ENCODE assay signal across 8 cellular contexts in genomic region chr21:33948096-33948950, GRCh38. TPM values are rescaled to one million over a fixed set of nuclear protein-coding genes. Genes with fewer than 3 reads are reported as not detected.
DNase-seq lines count a peak whose midpoint lies in the region; ATAC-seq and TF ChIP-seq lines count a peak whose summit lies in the region.

No MANE protein-coding gene starts in this region.

- H3K9me3 ChIP-seq in AG04450 (ENCODE audit: control insufficient read depth, insufficient read depth, low read length): no peaks in the 10 kb centered on the region

- ATAC-seq in GM19023 (IDR thresholded peaks at IDR 0.05; ENCODE audit: unreplicated experiment) (peak; percentile 59), HG03196 (IDR thresholded peaks at IDR 0.05; ENCODE audit: unreplicated experiment) (peak; percentile 52)
- peak; percentile 62 for ATAC-seq in activated CD8-positive, alpha-beta T cell treated with anti-CD3 and anti-CD28 coated beads, Interleukin-2, amount 10 ng/mL, durations not matched to agents 7 days and 5 days

- H3K27ac ChIP-seq in AG04450 (ENCODE audit: low read depth, low read length): peak overlapping the region; percentile 89

- peak overlapping the region; percentile 98 for H3K27ac Mint-ChIP-seq in activated CD8-positive, alpha-beta T cell treated with anti-CD3 and anti-CD28 coated beads, Interleukin-2, amount 10 ng/mL, durations not matched to agents 7 days and 5 days

- CTCF ChIA-PET in AG04450 (lab: Charles Lee): interaction anchor here (0.6 to 1.3 kb wide), 6 partner anchors 24 to 414 kb away, joined by 3 to 4 read pairs (median 3); no protein-coding TSS in a partner anchor
- CTCF ChIA-PET in activated CD8-positive, alpha-beta T cell treated with anti-CD3 and anti-CD28 coated beads, Interleukin-2, amount 10 ng/mL, durations not matched to agents 7 days and 5 days (lab: Charles Lee): interaction anchor here (0.9 to 5.3 kb wide), 11 partner anchors 9 to 400 kb away, joined by 3 to 49 read pairs (median 8); partner anchors contain the start of genes MRPS6 and SLC5A3

- DNase-seq in AG04450 (ENCODE audit: low read depth, low spot score): no peak
- DNase-seq in NCI-H526 treated with DMSO at 0.1 percent for 48 hours (lab: John Stamatoyannopoulos, UW): peak; percentile 88
- peak; percentile 95 for DNase-seq in activated CD8-positive, alpha-beta T cell treated with anti-CD3 and anti-CD28 coated beads, Interleukin-2, amount 10 ng/mL, durations not matched to agents 7 days and 5 days
- DNase-seq in effector CD4-positive, alpha-beta T cell: peak; percentile 78
- peak; percentile 56 for DNase-seq in middle frontal gyrus (ENCODE audit: extremely low spot score, low spot score)
- DNase-seq in stimulated activated CD8-positive, alpha-beta memory T cell treated with anti-CD3 and anti-CD28 coated beads, Interleukin-4, amount 100 ng/mL, for 48 hours: peak; percentile 84

- POLR2A ChIA-PET in AG04450 (lab: Yijun Ruan, JAX): interaction anchor here (0.6 to 1.3 kb wide), 6 partner anchors 29 to 693 kb away, joined by 3 to 12 read pairs (median 4); partner anchors contain the start of genes MRPS6 and SLC5A3
- POLR2A ChIA-PET in activated CD8-positive, alpha-beta T cell treated with anti-CD3 and anti-CD28 coated beads, Interleukin-2, amount 10 ng/mL, durations not matched to agents 7 days and 5 days (lab: Charles Lee): interaction anchor here (0.6 to 4.1 kb wide), 26 partner anchors 9 to 1071 kb away, joined by 3 to 224 read pairs (median 7); partner anchors contain the start of genes ATP5PO, MRPS6 and SLC5A3

- no peaks in the 10 kb centered on the region for H3K27me3 Mint-ChIP-seq in activated CD8-positive, alpha-beta T cell treated with anti-CD3 and anti-CD28 coated beads, Interleukin-2, amount 10 ng/mL, durations not matched to agents 7 days and 5 days (ENCODE audit: low read depth)

- no peaks in the 10 kb centered on the region for H3K27me3 ChIP-seq in AG04450 (ENCODE audit: control insufficient read depth, insufficient read depth, low read length)

- H3K4me1 Mint-ChIP-seq in activated CD8-positive, alpha-beta T cell treated with anti-CD3 and anti-CD28 coated beads, Interleukin-2, amount 10 ng/mL, durations not matched to agents 7 days and 5 days (ENCODE audit: low read depth): peaks cover 81% of the 10 kb centered on the region

- peaks cover 70% of the 10 kb centered on the region for H3K36me3 Mint-ChIP-seq in activated CD8-positive, alpha-beta T cell treated with anti-CD3 and anti-CD28 coated beads, Interleukin-2, amount 10 ng/mL, durations not matched to agents 7 days and 5 days (ENCODE audit: low read depth)

- TF ChIP-seq CTCF in AG04450 (IDR thresholded peaks at IDR 0.05; ENCODE audit: low read depth, low read length): no peak

- peaks cover 5% of the 10 kb centered on the region for H3K9me3 Mint-ChIP-seq in activated CD8-positive, alpha-beta T cell treated with anti-CD3 and anti-CD28 coated beads, Interleukin-2, amount 10 ng/mL, durations not matched to agents 7 days and 5 days (ENCODE audit: insufficient read depth)

- H3K4me3 ChIP-seq in AG04450 (ENCODE audit: low read depth, low read length): peak overlapping the region; percentile 41

- peak overlapping the region; percentile 63 for H3K4me3 Mint-ChIP-seq in activated CD8-positive, alpha-beta T cell treated with anti-CD3 and anti-CD28 coated beads, Interleukin-2, amount 10 ng/mL, durations not matched to agents 7 days and 5 days

RNA-seq across cellular contexts. Expression of gene ATP5PO, which starts 32.7 kb away (rescaled TPM):
- 300 and 365 TPM in 2 replicates for polyA plus RNA-seq in AG04450 (2011; rRNA removed)
- polyA minus RNA-seq in AG04450 (2011; rRNA and poly(A)+ RNA removed): 40.1 and 58.9 TPM in 2 replicates
- 100 to 1,000 TPM; 229 to 231 TPM for total RNA-seq in activated CD8-positive, alpha-beta T cell treated with anti-CD3 and anti-CD28 coated beads, Interleukin-2, amount 10 ng/mL, durations not matched to agents 7 days and 5 days
